Comparison of ENCODE assay signal across 1 cellular context in the genomic region with DNA sequence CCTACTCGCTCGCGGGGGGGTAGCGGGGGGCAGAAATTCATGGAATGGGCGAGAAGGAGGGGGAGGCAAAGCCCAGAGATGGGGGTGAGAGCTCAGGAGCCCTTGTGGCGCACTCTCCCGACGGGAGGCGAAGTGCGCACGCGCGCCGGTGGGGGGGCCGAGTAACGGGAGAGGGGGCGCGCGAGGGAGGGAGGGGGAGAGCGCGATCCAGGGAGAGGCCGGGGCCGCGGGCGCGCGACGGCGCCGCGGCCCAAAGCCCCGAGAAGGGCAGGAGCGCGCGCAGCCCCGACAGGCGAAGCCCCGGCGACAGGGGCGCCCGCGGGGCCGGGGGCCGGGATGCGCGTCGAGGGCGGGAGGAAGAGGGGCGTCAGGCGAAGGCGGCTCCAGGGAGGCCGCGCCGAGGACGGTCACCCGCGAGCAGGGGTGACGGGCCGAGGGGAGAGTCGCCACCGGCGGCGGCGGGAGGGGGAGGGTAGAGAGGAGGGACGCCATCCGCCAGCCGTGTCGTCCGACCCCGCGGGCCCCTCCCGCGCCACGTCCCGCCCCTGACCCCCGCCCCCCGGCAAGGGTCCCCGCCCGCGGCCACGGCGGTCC.
TF ChIP-seq lines count a peak whose summit lies in the region.

No MANE protein-coding gene starts in this region.

TF ChIP-seq in HepG2, 621 proteins besides CTCF, POLR2A, EP300 and RAD21 (continued from another document and continues in another):
- peak; percentile 55; the same call in 1 of the 2 replicates for TF ChIP-seq ZNF777 (CRISPR knock-in tag; IDR thresholded peaks at IDR 0.05)
- TF ChIP-seq ZNF646 (CRISPR knock-in tag; IDR thresholded peaks at IDR 0.05): no peak
- TF ChIP-seq ZBTB14 (CRISPR knock-in tag; IDR thresholded peaks at IDR 0.05): peak; percentile 70; the same call in 1 of the 2 replicates
- TF ChIP-seq, protein P1, sequence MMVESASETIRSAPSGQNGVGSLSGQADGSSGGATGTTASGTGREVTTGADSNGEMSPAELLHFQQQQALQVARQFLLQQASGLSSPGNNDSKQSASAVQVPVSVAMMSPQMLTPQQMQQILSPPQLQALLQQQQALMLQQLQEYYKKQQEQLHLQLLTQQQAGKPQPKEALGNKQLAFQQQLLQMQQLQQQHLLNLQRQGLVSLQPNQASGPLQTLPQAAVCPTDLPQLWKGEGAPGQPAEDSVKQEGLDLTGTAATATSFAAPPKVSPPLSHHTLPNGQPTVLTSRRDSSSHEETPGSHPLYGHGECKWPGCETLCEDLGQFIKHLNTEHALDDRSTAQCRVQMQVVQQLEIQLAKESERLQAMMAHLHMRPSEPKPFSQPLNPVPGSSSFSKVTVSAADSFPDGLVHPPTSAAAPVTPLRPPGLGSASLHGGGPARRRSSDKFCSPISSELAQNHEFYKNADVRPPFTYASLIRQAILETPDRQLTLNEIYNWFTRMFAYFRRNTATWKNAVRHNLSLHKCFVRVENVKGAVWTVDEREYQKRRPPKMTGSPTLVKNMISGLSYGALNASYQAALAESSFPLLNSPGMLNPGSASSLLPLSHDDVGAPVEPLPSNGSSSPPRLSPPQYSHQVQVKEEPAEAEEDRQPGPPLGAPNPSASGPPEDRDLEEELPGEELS (CRISPR knock-in tag; IDR thresholded peaks at IDR 0.05): no peak
- TF ChIP-seq ZKSCAN5 (CRISPR knock-in tag; IDR thresholded peaks at IDR 0.05): no peak
- TF ChIP-seq ZNF3 (CRISPR knock-in tag; IDR thresholded peaks at IDR 0.05): no peak
- no peak for TF ChIP-seq PPARG (CRISPR knock-in tag; conservative IDR thresholded peaks at IDR 0.05)
- peak; percentile 30; the same call in 1 of the 2 replicates for TF ChIP-seq ZFY (CRISPR knock-in tag; IDR thresholded peaks at IDR 0.05)
- TF ChIP-seq, protein P2, sequence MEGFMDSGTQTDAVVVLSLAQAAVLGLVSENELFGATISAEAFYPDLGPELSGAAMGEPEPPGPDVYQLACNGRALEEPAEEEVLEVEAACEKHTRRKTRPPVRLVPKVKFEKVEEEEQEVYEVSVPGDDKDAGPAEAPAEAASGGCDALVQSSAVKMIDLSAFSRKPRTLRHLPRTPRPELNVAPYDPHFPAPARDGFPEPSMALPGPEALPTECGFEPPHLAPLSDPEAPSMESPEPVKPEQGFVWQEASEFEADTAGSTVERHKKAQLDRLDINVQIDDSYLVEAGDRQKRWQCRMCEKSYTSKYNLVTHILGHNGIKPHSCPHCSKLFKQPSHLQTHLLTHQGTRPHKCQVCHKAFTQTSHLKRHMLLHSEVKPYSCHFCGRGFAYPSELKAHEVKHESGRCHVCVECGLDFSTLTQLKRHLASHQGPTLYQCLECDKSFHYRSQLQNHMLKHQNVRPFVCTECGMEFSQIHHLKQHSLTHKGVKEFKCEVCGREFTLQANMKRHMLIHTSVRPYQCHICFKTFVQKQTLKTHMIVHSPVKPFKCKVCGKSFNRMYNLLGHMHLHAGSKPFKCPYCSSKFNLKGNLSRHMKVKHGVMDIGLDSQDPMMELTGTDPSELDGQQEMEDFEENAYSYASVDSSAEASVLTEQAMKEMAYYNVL (CRISPR knock-in tag; IDR thresholded peaks at IDR 0.05; ENCODE audit: borderline replicate concordance): no peak
- TF ChIP-seq ISX (CRISPR knock-in tag; conservative IDR thresholded peaks at IDR 0.05): no peak
- no peak for TF ChIP-seq TFE3 (CRISPR knock-in tag; IDR thresholded peaks at IDR 0.05)
- no peak for TF ChIP-seq NPAS2 (CRISPR knock-in tag; IDR thresholded peaks at IDR 0.05; ENCODE audit: borderline replicate concordance)
- no peak for TF ChIP-seq ZNF34 (CRISPR knock-in tag; IDR thresholded peaks at IDR 0.05; ENCODE audit: borderline replicate concordance)
- peak; percentile 71 for TF ChIP-seq RBFOX2 (IDR thresholded peaks at IDR 0.05; ENCODE audit: low read depth, low read length)
- TF ChIP-seq ZNF276 (CRISPR knock-in tag; IDR thresholded peaks at IDR 0.05; ENCODE audit: low read depth): no peak
- TF ChIP-seq, protein P3, sequence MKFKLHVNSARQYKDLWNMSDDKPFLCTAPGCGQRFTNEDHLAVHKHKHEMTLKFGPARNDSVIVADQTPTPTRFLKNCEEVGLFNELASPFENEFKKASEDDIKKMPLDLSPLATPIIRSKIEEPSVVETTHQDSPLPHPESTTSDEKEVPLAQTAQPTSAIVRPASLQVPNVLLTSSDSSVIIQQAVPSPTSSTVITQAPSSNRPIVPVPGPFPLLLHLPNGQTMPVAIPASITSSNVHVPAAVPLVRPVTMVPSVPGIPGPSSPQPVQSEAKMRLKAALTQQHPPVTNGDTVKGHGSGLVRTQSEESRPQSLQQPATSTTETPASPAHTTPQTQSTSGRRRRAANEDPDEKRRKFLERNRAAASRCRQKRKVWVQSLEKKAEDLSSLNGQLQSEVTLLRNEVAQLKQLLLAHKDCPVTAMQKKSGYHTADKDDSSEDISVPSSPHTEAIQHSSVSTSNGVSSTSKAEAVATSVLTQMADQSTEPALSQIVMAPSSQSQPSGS (CRISPR knock-in tag; IDR thresholded peaks at IDR 0.05): no peak
- TF ChIP-seq HMG20A (CRISPR knock-in tag; IDR thresholded peaks at IDR 0.05; ENCODE audit: borderline replicate concordance): no peak
- TF ChIP-seq KLF12 (CRISPR knock-in tag; IDR thresholded peaks at IDR 0.05; ENCODE audit: borderline replicate concordance): no peak
- peak; percentile 74 for TF ChIP-seq MAZ (IDR thresholded peaks at IDR 0.05; ENCODE audit: borderline replicate concordance, low read depth, low read length)
- no peak for TF ChIP-seq MAZ (CRISPR knock-in tag; IDR thresholded peaks at IDR 0.05; ENCODE audit: low read depth)
- no peak for TF ChIP-seq KLF9 (CRISPR knock-in tag; IDR thresholded peaks at IDR 0.05; ENCODE audit: low read depth)
- TF ChIP-seq, protein P4, sequence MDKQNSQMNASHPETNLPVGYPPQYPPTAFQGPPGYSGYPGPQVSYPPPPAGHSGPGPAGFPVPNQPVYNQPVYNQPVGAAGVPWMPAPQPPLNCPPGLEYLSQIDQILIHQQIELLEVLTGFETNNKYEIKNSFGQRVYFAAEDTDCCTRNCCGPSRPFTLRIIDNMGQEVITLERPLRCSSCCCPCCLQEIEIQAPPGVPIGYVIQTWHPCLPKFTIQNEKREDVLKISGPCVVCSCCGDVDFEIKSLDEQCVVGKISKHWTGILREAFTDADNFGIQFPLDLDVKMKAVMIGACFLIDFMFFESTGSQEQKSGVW (CRISPR knock-in tag; IDR thresholded peaks at IDR 0.05; ENCODE audit: borderline replicate concordance): no peak
- peak; percentile 47 for TF ChIP-seq ZNF687 (CRISPR knock-in tag; IDR thresholded peaks at IDR 0.05)
